In genomic region chr4:37769590-37769989, GRCh38 we compare ENCODE assay signal across 23 cellular contexts.
"Had no signal": no experiment of that assay in that cellular context is flagged by ENCODE, and none has a peak within 500 bp of the region (broad histone marks: within the 10 kb centered on the region; RNA-seq: fewer than 3 reads in every experiment).

No MANE protein-coding gene starts in this region.

- H3K4me1 Mint-ChIP-seq: immature natural killer cell had no signal

- DNase-seq: colonic mucosa; dermis blood vessel endothelial cell; dorsolateral prefrontal cortex; effector CD4-positive, alpha-beta T cell; effector memory CD4-positive, alpha-beta T cell; foreskin keratinocyte; heart left ventricle; hypothalamus; immature natural killer cell; islet precursor cell; left cardiac atrium; left lung; left ventricle myocardium superior; lower lobe of right lung; mesenchymal stem cell; mucosa of descending colon; naive B cell had no signal

- H3K36me3 Mint-ChIP-seq: immature natural killer cell, mesothelial cell of epicardium, naive B cell had no signal

- H3K9me3 Mint-ChIP-seq: immature natural killer cell, mesothelial cell of epicardium had no signal

- H3K27ac ChIP-seq: colonic mucosa, dorsolateral prefrontal cortex, esophagus muscularis mucosa, foreskin keratinocyte, gastroesophageal sphincter, heart left ventricle, hepatocyte, left lung, lower lobe of right lung had no signal

- FAIRE-seq: endothelial cell of umbilical vein, frontal cortex had no signal

- H3K27me3 ChIP-seq: colonic mucosa, dorsolateral prefrontal cortex, esophagus muscularis mucosa, foreskin keratinocyte, gastroesophageal sphincter, heart left ventricle, hepatocyte, left lung had no signal

- H3K9me3 ChIP-seq: colonic mucosa, esophagus muscularis mucosa, gastroesophageal sphincter, heart left ventricle, left lung, lower lobe of right lung, mucosa of descending colon had no signal

- H3K27me3 Mint-ChIP-seq: naive B cell had no signal

- ATAC-seq: foreskin keratinocyte, gastroesophageal sphincter, heart left ventricle, left cardiac atrium, left lung, left ventricle myocardium superior, lower lobe of right lung, mucosa of descending colon had no signal

- H3K4me3 ChIP-seq: colonic mucosa, dorsolateral prefrontal cortex, esophagus muscularis mucosa, gastroesophageal sphincter, heart left ventricle, hepatocyte, left lung, lower lobe of right lung, mucosa of descending colon had no signal

- H3K4me2 ChIP-seq: hepatocyte had no signal

- H3K4me3 Mint-ChIP-seq: immature natural killer cell, mesothelial cell of epicardium, naive B cell had no signal

- H3K27ac Mint-ChIP-seq: immature natural killer cell, mesothelial cell of epicardium had no signal

- H3K36me3 ChIP-seq: colonic mucosa, esophagus muscularis mucosa, gastroesophageal sphincter, heart left ventricle, left lung, lower lobe of right lung had no signal

- H3K79me2 ChIP-seq: hepatocyte had no signal

- H3K4me1 ChIP-seq: colonic mucosa, foreskin keratinocyte, gastroesophageal sphincter had no signal

- H2AFZ ChIP-seq: hepatocyte had no signal
